ENCODE assay signal across 8 cellular contexts in genomic region chr3:153161138-153161713, GRCh38. TPM values are rescaled to one million over a fixed set of nuclear protein-coding genes. Genes with fewer than 3 reads are reported as not detected.
DNase-seq lines count a peak whose midpoint lies in the region; TF ChIP-seq lines count a peak whose summit lies in the region.

No MANE protein-coding gene starts in this region.

- peaks cover 21% of the 10 kb centered on the region for H3K4me1 ChIP-seq in neural progenitor cell

- peaks cover 17% of the 10 kb centered on the region for H3F3A ChIP-seq in neural progenitor cell (ENCODE audit: low read depth)

- H3K36me3 ChIP-seq in neural progenitor cell: no peaks in the 10 kb centered on the region

- peak overlapping the region; percentile 88 for H3K4me2 ChIP-seq in neural progenitor cell

- H3K36me3 Mint-ChIP-seq in neural progenitor cell: no peaks in the 10 kb centered on the region

- no peaks in the 10 kb centered on the region for H3K9me3 ChIP-seq in neural progenitor cell (ENCODE audit: low read depth)

- no peaks in the 10 kb centered on the region for H3K9me3 Mint-ChIP-seq in neural progenitor cell

- peaks cover 9% of the 10 kb centered on the region for H3K27me3 Mint-ChIP-seq in neural progenitor cell (ENCODE audit: insufficient read depth, low read depth)

- peaks cover 41% of the 10 kb centered on the region for H3K79me2 ChIP-seq in neural progenitor cell (ENCODE audit: low read depth)

- H3K4me3 Mint-ChIP-seq in neural progenitor cell: peak overlapping the region; percentile 98

- H3K4me1 Mint-ChIP-seq in neural progenitor cell: peaks cover 30% of the 10 kb centered on the region

- no peak for TF ChIP-seq CTCF in neural progenitor cell (IDR thresholded peaks at IDR 0.05)

- H3K27me3 ChIP-seq in neural progenitor cell: peaks cover 8% of the 10 kb centered on the region

- no peak overlapping the region for H3K9ac ChIP-seq in neural progenitor cell

- H3K27ac Mint-ChIP-seq in neural progenitor cell: peak overlapping the region; percentile 89

- peak overlapping the region; percentile 97 for H3K4me3 ChIP-seq in neural progenitor cell

- H4K20me1 ChIP-seq in neural progenitor cell (ENCODE audit: low read depth): peaks cover 37% of the 10 kb centered on the region

- DNase-seq in EH (ENCODE audit: low read depth): peak; percentile 100
- DNase-seq in GOT3 (lab: John Stamatoyannopoulos, UW): peak; percentile 92
- DNase-seq in LHCN-M2 (ENCODE audit: low read depth): peak; percentile 100
- DNase-seq in SIG-M5 treated with dmso at 0.1 percent for 504 hours (lab: John Stamatoyannopoulos, UW; ENCODE audit: unreplicated experiment): peak; percentile 100
- peak; percentile 60 to 80 (median 68) for DNase-seq in activated naive CD4-positive, alpha-beta T cell (lab: John Stamatoyannopoulos, UW)
- peak; percentile 99 for DNase-seq in foreskin melanocyte
- DNase-seq in neural progenitor cell (ENCODE audit: low spot score): peak; percentile 99
- DNase-seq in stromal cell of bone marrow (ENCODE audit: low read depth): peak; percentile 100

- peak overlapping the region; percentile 84 for H2AFZ ChIP-seq in neural progenitor cell (replicated peaks)

- peak overlapping the region; percentile 62 for H3K27ac ChIP-seq in neural progenitor cell

RNA-seq across cellular contexts. Expression of gene RAP2B, which starts 0.8 kb away (rescaled TPM):
- total RNA-seq in LHCN-M2 (2014; rRNA removed) (20.5 TPM in 2 replicates), neural progenitor cell (ENCODE audit: low replicate concordance) (15.9 and 18.1 TPM in 2 replicates)
- 8.9 TPM for polyA plus RNA-seq in LHCN-M2 (2012)

Comparison
In these comparisons a context has a peak if more than half of its experiments do, and no peak if none do; other contexts are left out.
1. Peak in every context shown above with its lines: DNase-seq, H3K4me3 ChIP-seq and H3K27ac ChIP-seq.